8 cellular contexts compared by ENCODE assay signal in genomic region chr16:84505249-84506156, GRCh38. TPM values are rescaled to one million over a fixed set of nuclear protein-coding genes. Genes with fewer than 3 reads are reported as not detected.
DNase-seq lines count a peak whose midpoint lies in the region; ATAC-seq, FAIRE-seq and TF ChIP-seq lines count a peak whose summit lies in the region.

No MANE protein-coding gene starts in this region.

- H3K27me3 ChIP-seq in SJSA1 (replicated peaks): no peaks in the 10 kb centered on the region

- no peak for FAIRE-seq in RCC 7860 (lab: Jason Lieb, UNC)

- TF ChIP-seq CTCF in fibroblast of pulmonary artery (IDR thresholded peaks at IDR 0.05; ENCODE audit: low read length, missing control alignments): no peak

- intact Hi-C loops in sciatic nerve (cut with DNase I): no loop called here

- no peaks in the 10 kb centered on the region for H3K9me3 ChIP-seq in SJSA1 (replicated peaks)

- peaks cover 67% of the 10 kb centered on the region for H3K4me1 ChIP-seq in SJSA1 (replicated peaks)

- peak; percentile 0 for ATAC-seq in GM19035 (IDR thresholded peaks at IDR 0.05; ENCODE audit: unreplicated experiment)
- no peak for ATAC-seq in sciatic nerve
- no peak for ATAC-seq in HG03571 (IDR thresholded peaks at IDR 0.05; ENCODE audit: unreplicated experiment)

- peak overlapping the region; percentile 70 for H3K27ac ChIP-seq in SJSA1

- H3K4me3 ChIP-seq in SJSA1 (peak overlapping the region; percentile 61), fibroblast of pulmonary artery (replicated peaks; ENCODE audit: low read depth, low read length) (peak overlapping the region; percentile 94)

- H3K36me3 ChIP-seq in SJSA1: peaks cover 8% of the 10 kb centered on the region

- DNase-seq in SJSA1 (ENCODE audit: low read depth in 1 of 2, low spot score in 2 of 2) (no peak), fibroblast of pulmonary artery (ENCODE audit: low read depth) (no peak), sciatic nerve (ENCODE audit: low spot score) (peak; percentile 62), NCI-H187 treated with DMSO at 0.1 percent for 48 hours (lab: John Stamatoyannopoulos, UW) (no peak), RCC 7860 (ENCODE audit: low spot score) (no peak), SHP77 (lab: John Stamatoyannopoulos, UW) (no peak)

RNA-seq across cellular contexts. Expression of gene MEAK7, which starts 1.0 kb away (rescaled TPM):
- 8.2 and 8.4 TPM in 2 replicates for total RNA-seq in SJSA1 (2014; rRNA removed; shearing (Covaris generic))
- total RNA-seq in sciatic nerve: 21.8 TPM
